20 cellular contexts compared by ENCODE assay signal in the genomic region with DNA sequence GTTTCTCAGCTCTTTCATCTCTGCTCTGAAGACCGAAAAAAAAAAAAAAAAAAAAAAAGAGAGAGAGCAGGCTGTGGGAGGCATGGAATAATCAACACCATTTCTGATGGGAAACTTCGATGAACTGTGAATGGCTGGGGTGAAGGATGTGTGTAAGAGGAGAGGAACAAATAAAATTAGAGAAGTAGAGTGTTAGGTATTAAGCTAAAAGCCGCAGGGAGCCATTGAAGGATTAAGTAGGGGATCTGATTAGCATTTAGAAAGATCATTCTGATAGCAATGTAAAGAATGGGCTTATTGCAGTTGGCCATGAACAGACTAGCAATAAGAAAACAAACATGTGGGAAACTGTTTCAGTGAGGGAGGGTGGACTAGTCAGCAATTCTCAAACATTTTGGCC.
"Had no signal": no experiment of that assay in that cellular context is flagged by ENCODE, and none has a peak within 500 bp of the region (broad histone marks: within the 10 kb centered on the region; RNA-seq: fewer than 3 reads in every experiment).

No MANE protein-coding gene starts in this region.

- H3K9me3 ChIP-seq: heart right ventricle, mucosa of descending colon had no signal

- H3K4me1 Mint-ChIP-seq: activated T-helper 17 cell treated with anti-CD3 and anti-CD28 coated beads, Interleukin-2, amount 50 U/mL, for 72 hours had no signal

- H3K36me3 Mint-ChIP-seq: naive thymus-derived CD4-positive, alpha-beta T cell; type B pancreatic cell had no signal

- H3K9me3 Mint-ChIP-seq: activated T-helper 17 cell treated with anti-CD3 and anti-CD28 coated beads, Interleukin-2, amount 50 U/mL, for 72 hours; naive thymus-derived CD4-positive, alpha-beta T cell; T-helper 1 cell treated with Interleukin-12 subunit alpha and Interleukin-12 subunit beta and Interleukin-4 antibody, amounts not matched to agents 30 μg/mL and 1 μg/mL, for 36 hours had no signal

- H3K4me1 ChIP-seq: parathyroid adenoma had no signal

- H3K4me3 Mint-ChIP-seq: activated T-helper 17 cell treated with anti-CD3 and anti-CD28 coated beads, Interleukin-2, amount 50 U/mL, for 72 hours; naive thymus-derived CD4-positive, alpha-beta T cell; T-helper 1 cell treated with Interleukin-12 subunit alpha and Interleukin-12 subunit beta and Interleukin-4 antibody, amounts not matched to agents 30 μg/mL and 1 μg/mL, for 36 hours; type B pancreatic cell had no signal

- H3K4me3 ChIP-seq: heart right ventricle, lung, mucosa of descending colon had no signal

- H3K27ac Mint-ChIP-seq: activated T-helper 17 cell treated with anti-CD3 and anti-CD28 coated beads, Interleukin-2, amount 50 U/mL, for 72 hours; naive thymus-derived CD4-positive, alpha-beta T cell; T-helper 1 cell treated with Interleukin-12 subunit alpha and Interleukin-12 subunit beta and Interleukin-4 antibody, amounts not matched to agents 30 μg/mL and 1 μg/mL, for 36 hours; type B pancreatic cell had no signal

- H3K27me3 ChIP-seq: heart right ventricle had no signal

- H3K27ac ChIP-seq: epithelial cell of prostate, heart right ventricle, parathyroid adenoma, VCaP had no signal

- H3K36me3 ChIP-seq: heart right ventricle had no signal

- ATAC-seq: activated T-helper 17 cell treated with anti-CD3 and anti-CD28 coated beads, Interleukin-2, amount 50 U/mL, for 72 hours; naive thymus-derived CD4-positive, alpha-beta T cell had no signal

- DNase-seq: activated CD4-positive, alpha-beta T cell treated with anti-CD3 and anti-CD28 coated beads for 1 hour; activated CD4-positive, alpha-beta T cell treated with anti-CD3 and anti-CD28 coated beads, Interleukin-2, amount 50 U/mL, for 4 hours; activated naive CD4-positive, alpha-beta T cell treated with Interleukin-2 at 50 U/mL for 16 hours; anterior cingulate cortex; effector memory CD4-positive, alpha-beta T cell; heart right ventricle; left cardiac atrium; mucosa of descending colon; naive thymus-derived CD4-positive, alpha-beta T cell; stimulated activated CD4-positive, alpha-beta T cell treated with anti-CD3 and anti-CD28 coated beads, Interleukin-15, amount 100 ng/mL, for 24 hours; stimulated activated CD4-positive, alpha-beta T cell treated with anti-CD3 and anti-CD28 coated beads, Interleukin-4, amount 100 ng/mL, for 1 hour; stimulated activated naive CD4-positive, alpha-beta T cell treated with Interleukin-2 at 50 U/mL for 16 hours; substantia nigra had no signal
